Comparison of ENCODE assay signal across 18 cellular contexts in the genomic region with DNA sequence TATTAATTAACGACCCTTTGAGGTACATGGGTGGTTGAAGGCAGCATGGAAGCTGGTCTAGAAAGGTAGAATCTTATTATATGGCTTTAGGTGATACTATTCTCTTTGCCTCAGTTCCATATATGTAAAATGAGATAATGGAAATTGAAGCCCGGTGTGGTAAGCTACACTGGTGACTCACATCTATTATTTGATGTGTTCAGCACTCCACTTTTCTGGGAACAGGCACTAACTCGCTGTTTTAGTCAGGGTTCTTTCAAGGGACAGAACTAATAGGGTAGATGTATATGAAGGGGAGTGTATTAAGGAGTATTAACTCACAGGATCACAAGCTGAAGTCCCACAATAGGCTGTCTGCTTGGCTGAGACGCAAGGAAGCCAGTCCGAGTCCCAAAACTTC. TPM values are rescaled to one million over a fixed set of nuclear protein-coding genes. Genes with fewer than 3 reads are reported as not detected.
DNase-seq lines count a peak whose midpoint lies in the region; ATAC-seq and TF ChIP-seq lines count a peak whose summit lies in the region.
"Had no signal": no experiment of that assay in that cellular context is flagged by ENCODE, and none has a peak within 500 bp of the region (broad histone marks: within the 10 kb centered on the region; RNA-seq: fewer than 3 reads in every experiment).

No MANE protein-coding gene starts in this region.

- DNase-seq in activated CD4-positive, alpha-beta T cell treated with anti-CD3 and anti-CD28 coated beads for 36 hours = no peak
- DNase-seq in activated CD4-positive, alpha-beta T cell treated with anti-CD3 and anti-CD28 coated beads for 4 hours = no peak
- no peak for DNase-seq in activated naive CD8-positive, alpha-beta T cell treated with anti-CD3 and anti-CD28 coated beads, Interleukin-2, amount 50 U/mL, for 24 hours
- DNase-seq in fibroblast of gingiva (ENCODE audit: low read depth) (peak; percentile 49), NCI-H187 (lab: John Stamatoyannopoulos, UW) (no peak), erythroblast (lab: John Stamatoyannopoulos, UW) (no peak)
- peak; percentile 12 to 17 for DNase-seq in stimulated activated naive CD8-positive, alpha-beta T cell treated with anti-CD3 and anti-CD28 coated beads, Interleukin-15, amount 100 ng/mL, for 72 hours
- no peak for DNase-seq in NK-92 treated with Interleukin-12 subunit alpha and Interleukin-12 subunit beta, amount 100 ng/mL, for 24 hours (lab: John Stamatoyannopoulos, UW)
- DNase-seq: activated CD4-positive, alpha-beta T cell treated with anti-CD3 and anti-CD28 coated beads, Interleukin-2, amount 50 U/mL, for 48 hours; activated T-cell treated with anti-CD3 and anti-CD28 coated beads, Interleukin-2, amount 50 U/mL, for 48 hours; amniotic stem cell; DMS 273 treated with DMSO at 0.1 percent for 48 hours; glutamatergic neuron; naive thymus-derived CD4-positive, alpha-beta T cell; NCI-H2171 treated with DMSO at 0.1 percent for 48 hours; trophoblast cell had no signal

- peaks cover 5% of the 10 kb centered on the region for H3K9me3 Mint-ChIP-seq in activated CD4-positive, alpha-beta T cell treated with anti-CD3 and anti-CD28 coated beads for 36 hours (ENCODE audit: low read depth)
- H3K9me3 Mint-ChIP-seq in activated naive CD8-positive, alpha-beta T cell treated with anti-CD3 and anti-CD28 coated beads, Interleukin-2, amount 50 U/mL, for 24 hours = peaks cover 7% of the 10 kb centered on the region
- peaks cover 17 to 19% of the 10 kb centered on the region in 2 donors for H3K9me3 Mint-ChIP-seq in stimulated activated naive CD8-positive, alpha-beta T cell treated with anti-CD3 and anti-CD28 coated beads, Interleukin-15, amount 100 ng/mL, for 72 hours

- peaks cover 3% of the 10 kb centered on the region for H3K27me3 Mint-ChIP-seq in activated CD4-positive, alpha-beta T cell treated with anti-CD3 and anti-CD28 coated beads for 36 hours
- H3K27me3 Mint-ChIP-seq in activated naive CD8-positive, alpha-beta T cell treated with anti-CD3 and anti-CD28 coated beads, Interleukin-2, amount 50 U/mL, for 24 hours = no peaks in the 10 kb centered on the region
- no peaks in the 10 kb centered on the region for H3K27me3 Mint-ChIP-seq in stimulated activated naive CD8-positive, alpha-beta T cell treated with anti-CD3 and anti-CD28 coated beads, Interleukin-15, amount 100 ng/mL, for 72 hours
- H3K27me3 Mint-ChIP-seq: progenitor cell of endocrine pancreas had no signal

- H3K27ac Mint-ChIP-seq in activated CD4-positive, alpha-beta T cell treated with anti-CD3 and anti-CD28 coated beads for 36 hours = no peak overlapping the region
- H3K27ac Mint-ChIP-seq in activated naive CD8-positive, alpha-beta T cell treated with anti-CD3 and anti-CD28 coated beads, Interleukin-2, amount 50 U/mL, for 24 hours = no peak overlapping the region
- H3K27ac Mint-ChIP-seq in stimulated activated naive CD8-positive, alpha-beta T cell treated with anti-CD3 and anti-CD28 coated beads, Interleukin-15, amount 100 ng/mL, for 72 hours = peak overlapping the region; percentile 40 to 95
- H3K27ac Mint-ChIP-seq: naive thymus-derived CD4-positive, alpha-beta T cell; progenitor cell of endocrine pancreas had no signal

- POLR2A ChIA-PET in activated CD4-positive, alpha-beta T cell treated with anti-CD3 and anti-CD28 coated beads for 36 hours (lab: Charles Lee) = no interaction called here

- CTCF ChIA-PET in activated CD4-positive, alpha-beta T cell treated with anti-CD3 and anti-CD28 coated beads for 36 hours (lab: Charles Lee) = interaction anchor here (0.6 to 1.1 kb wide), 3 partner anchors 14 to 629 kb away, joined by 3 to 4 read pairs (median 3); no protein-coding TSS in a partner anchor

- no peak overlapping the region for H3K4me3 Mint-ChIP-seq in activated CD4-positive, alpha-beta T cell treated with anti-CD3 and anti-CD28 coated beads for 36 hours
- no peak overlapping the region for H3K4me3 Mint-ChIP-seq in activated naive CD8-positive, alpha-beta T cell treated with anti-CD3 and anti-CD28 coated beads, Interleukin-2, amount 50 U/mL, for 24 hours
- H3K4me3 Mint-ChIP-seq in stimulated activated naive CD8-positive, alpha-beta T cell treated with anti-CD3 and anti-CD28 coated beads, Interleukin-15, amount 100 ng/mL, for 72 hours = peak overlapping the region in 1 of 2 donors; percentile 26
- H3K4me3 Mint-ChIP-seq: naive thymus-derived CD4-positive, alpha-beta T cell had no signal

- no peak for TF ChIP-seq POLR2A in erythroblast (IDR thresholded peaks at IDR 0.05; ENCODE audit: low read length)

- intact Hi-C loops in activated CD4-positive, alpha-beta T cell treated with anti-CD3 and anti-CD28 coated beads for 36 hours (cut with DNase I, micrococcal nuclease) = loop anchor here (10.0 kb wide), 3 partner anchors 109 to 1249 kb away; partner anchors contain the start of gene FHIP2A (in 1 of the 2)

- peaks cover 7% of the 10 kb centered on the region for H3K4me1 Mint-ChIP-seq in activated CD4-positive, alpha-beta T cell treated with anti-CD3 and anti-CD28 coated beads for 36 hours
- peaks cover 24% of the 10 kb centered on the region for H3K4me1 Mint-ChIP-seq in activated naive CD8-positive, alpha-beta T cell treated with anti-CD3 and anti-CD28 coated beads, Interleukin-2, amount 50 U/mL, for 24 hours
- peaks cover 37% of the 10 kb centered on the region for H3K4me1 Mint-ChIP-seq in stimulated activated naive CD8-positive, alpha-beta T cell treated with anti-CD3 and anti-CD28 coated beads, Interleukin-15, amount 100 ng/mL, for 72 hours

- H3K36me3 Mint-ChIP-seq in activated CD4-positive, alpha-beta T cell treated with anti-CD3 and anti-CD28 coated beads for 36 hours (ENCODE audit: low read depth) = peaks cover 6% of the 10 kb centered on the region
- no peaks in the 10 kb centered on the region for H3K36me3 Mint-ChIP-seq in activated naive CD8-positive, alpha-beta T cell treated with anti-CD3 and anti-CD28 coated beads, Interleukin-2, amount 50 U/mL, for 24 hours (ENCODE audit: low read depth)

- peak; percentile 21 for ATAC-seq in activated CD4-positive, alpha-beta T cell treated with anti-CD3 and anti-CD28 coated beads for 36 hours
- peak; percentile 57 for ATAC-seq in activated naive CD8-positive, alpha-beta T cell treated with anti-CD3 and anti-CD28 coated beads, Interleukin-2, amount 50 U/mL, for 24 hours
- ATAC-seq in stimulated activated naive CD8-positive, alpha-beta T cell treated with anti-CD3 and anti-CD28 coated beads, Interleukin-15, amount 100 ng/mL, for 72 hours = peak; percentile 67
- ATAC-seq: K562; naive thymus-derived CD4-positive, alpha-beta T cell had no signal

RNA-seq across cellular contexts. Expression of gene TRUB1, which starts 4.4 kb away (rescaled TPM):
- total RNA-seq in activated CD4-positive, alpha-beta T cell treated with anti-CD3 and anti-CD28 coated beads for 36 hours = 10 to 100 TPM; 13.4 to 15.0 TPM

Comparison
In these comparisons a context has a peak if more than half of its experiments do, and no peak if none do; other contexts are left out.
1. DNase-seq: peak in fibroblast of gingiva (single experiment) and stimulated activated naive CD8-positive, alpha-beta T cell treated with anti-CD3 and anti-CD28 coated beads, Interleukin-15, amount 100 ng/mL, for 72 hours (2 of 2); none in activated CD4-positive, alpha-beta T cell treated with anti-CD3 and anti-CD28 coated beads for 36 hours (single experiment), activated CD4-positive, alpha-beta T cell treated with anti-CD3 and anti-CD28 coated beads for 4 hours (0 of 2), activated naive CD8-positive, alpha-beta T cell treated with anti-CD3 and anti-CD28 coated beads, Interleukin-2, amount 50 U/mL, for 24 hours (single experiment), NCI-H187 (0 of 2), NK-92 treated with Interleukin-12 subunit alpha and Interleukin-12 subunit beta, amount 100 ng/mL, for 24 hours (single experiment) and erythroblast (0 of 2).
2. H3K27ac Mint-ChIP-seq: peak in stimulated activated naive CD8-positive, alpha-beta T cell treated with anti-CD3 and anti-CD28 coated beads, Interleukin-15, amount 100 ng/mL, for 72 hours (2 of 2); none in activated CD4-positive, alpha-beta T cell treated with anti-CD3 and anti-CD28 coated beads for 36 hours (single experiment) and activated naive CD8-positive, alpha-beta T cell treated with anti-CD3 and anti-CD28 coated beads, Interleukin-2, amount 50 U/mL, for 24 hours (single experiment).
3. Peak in every context shown above with its lines, with median percentiles within 50 percentile points of each other: ATAC-seq.